Comparison of ENCODE assay signal across 20 cellular contexts in the genomic region with DNA sequence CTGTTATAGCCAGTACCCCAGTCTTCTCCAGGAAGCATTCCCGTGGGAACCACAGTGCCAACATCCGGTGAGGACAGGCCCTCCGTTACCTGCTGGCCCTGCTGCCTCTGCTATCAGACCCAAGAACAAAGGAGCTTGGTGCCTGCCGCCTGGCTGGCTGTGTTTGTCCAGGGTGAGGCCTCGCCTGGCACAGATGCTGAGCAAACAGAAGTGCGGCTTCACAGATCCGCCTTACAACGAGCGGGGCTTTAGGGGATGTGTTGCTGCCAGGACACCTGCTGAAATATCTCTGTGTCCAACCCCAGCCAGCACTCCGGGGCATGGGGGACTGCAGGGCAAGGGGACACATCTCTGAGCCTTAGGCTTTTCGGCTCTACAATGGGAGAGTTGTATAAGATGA. TPM values are rescaled to one million over a fixed set of nuclear protein-coding genes. Genes with fewer than 3 reads are reported as not detected.
DNase-seq lines count a peak whose midpoint lies in the region; ATAC-seq and TF ChIP-seq lines count a peak whose summit lies in the region.
"Had no signal": no experiment of that assay in that cellular context is flagged by ENCODE, and none has a peak within 500 bp of the region (broad histone marks: within the 10 kb centered on the region; RNA-seq: fewer than 3 reads in every experiment).

No MANE protein-coding gene starts in this region.

- DNase-seq in NCI-H2107 treated with DMSO at 0.1 percent for 48 hours (lab: John Stamatoyannopoulos, UW; ENCODE audit: unreplicated experiment) (peak; percentile 33), NCI-H2107 (lab: John Stamatoyannopoulos, UW) (no peak), NCI-H526 (lab: John Stamatoyannopoulos, UW) (peak; percentile 79 to 89), endodermal cell (no peak), upper lobe of right lung (peak; percentile 83), DMS79 (lab: John Stamatoyannopoulos, UW) (no peak), CD14-positive monocyte (ENCODE audit: low spot score) (no peak), GM13976 (ENCODE audit: low spot score) (no peak)
- DNase-seq: activated CD8-positive, alpha-beta memory T cell treated with anti-CD3 and anti-CD28 coated beads for 24 hours; activated gamma-delta T cell; effector CD8-positive, alpha-beta T cell; MV-4-11; nephron progenitor cell; stimulated activated CD4-positive, alpha-beta T cell treated with anti-CD3 and anti-CD28 coated beads, Interleukin-2, amount 100 ng/mL, for 48 hours had no signal

- H3K27me3 ChIP-seq in endodermal cell (ENCODE audit: control insufficient read depth, insufficient read depth, low read length, poor library complexity, severe bottlenecking) (peaks cover 28% of the 10 kb centered on the region), upper lobe of right lung (no peaks in the 10 kb centered on the region)
- H3K27me3 ChIP-seq: tibial nerve had no signal

- H3K36me3 ChIP-seq in endodermal cell (ENCODE audit: control insufficient read depth, insufficient read depth, low read length) (peaks cover 1% of the 10 kb centered on the region), upper lobe of right lung (no peaks in the 10 kb centered on the region)
- H3K36me3 ChIP-seq: left lung, tibial nerve had no signal

- H3K4me1 Mint-ChIP-seq in endodermal cell (peaks cover 55% of the 10 kb centered on the region), CD14-positive monocyte (peaks cover 39% of the 10 kb centered on the region)

- intact Hi-C loops in upper lobe of right lung (cut with DNase I): no loop called here
- intact Hi-C loops in CD14-positive monocyte (cut with micrococcal nuclease): no loop called here

- ATAC-seq in upper lobe of right lung: peak; percentile 18
- ATAC-seq: left lung, right cardiac atrium had no signal

- no peak overlapping the region for H3K9ac ChIP-seq in endodermal cell (ENCODE audit: extremely low read depth, low read length, poor library complexity, severe bottlenecking)

- H3K4me3 Mint-ChIP-seq in endodermal cell (no peak overlapping the region), CD14-positive monocyte (no peak overlapping the region)
- H3K4me3 Mint-ChIP-seq: nephron progenitor cell had no signal

- H3K9me3 ChIP-seq in endodermal cell (ENCODE audit: control insufficient read depth, low read length) (no peaks in the 10 kb centered on the region), upper lobe of right lung (no peaks in the 10 kb centered on the region)
- H3K9me3 ChIP-seq: left lung, tibial nerve had no signal

- peaks cover 62% of the 10 kb centered on the region for H3K27me3 Mint-ChIP-seq in endodermal cell (ENCODE audit: insufficient read depth)
- peaks cover 19 to 39% (median 31%) of the 10 kb centered on the region in 3 donors for H3K27me3 Mint-ChIP-seq in CD14-positive monocyte (ENCODE audit: low read depth in 3 of 3)

- no peak for TF ChIP-seq CTCF in endodermal cell (conservative IDR thresholded peaks at IDR 0.05)
- TF ChIP-seq CTCF in upper lobe of right lung (IDR thresholded peaks at IDR 0.05): no peak
- TF ChIP-seq CTCF in CD14-positive monocyte (IDR thresholded peaks at IDR 0.05): no peak
- no peak for TF ChIP-seq CTCF in GM13976 (IDR thresholded peaks at IDR 0.05; ENCODE audit: borderline replicate concordance, control extremely low read depth, extremely low read depth, insufficient read depth, missing control alignments)

- 76 to 85% methylated on average over 7 to 11 of the region's 11 CpGs for WGBS in endodermal cell (ENCODE audit: insufficient coverage in 1 of 2, insufficient read length in 1 of 2), 2 experiments

- H3K4me1 ChIP-seq in endodermal cell (ENCODE audit: control insufficient read depth, insufficient read depth, low read length): peaks cover 27% of the 10 kb centered on the region
- H3K4me1 ChIP-seq in upper lobe of right lung: peaks cover 29% of the 10 kb centered on the region

- in situ Hi-C loops in GM13976 (cut with MboI; ENCODE audit: low sequenced_read_pairs, unreplicated experiment): no loop called here

- H3K27ac ChIP-seq in endodermal cell (ENCODE audit: low read depth, low read length) (no peak overlapping the region), upper lobe of right lung (no peak overlapping the region)
- H3K27ac ChIP-seq: left lung, SK-N-MC, tibial nerve had no signal

- H3K27ac Mint-ChIP-seq in endodermal cell (peak overlapping the region; percentile 32), CD14-positive monocyte (peak overlapping the region in 1 of 7 donors; percentile 4)
- H3K27ac Mint-ChIP-seq: nephron progenitor cell had no signal

- H3K36me3 Mint-ChIP-seq in endodermal cell (ENCODE audit: low read depth): no peaks in the 10 kb centered on the region
- peaks cover 3 to 5% of the 10 kb centered on the region in 2 donors for H3K36me3 Mint-ChIP-seq in CD14-positive monocyte
- H3K36me3 Mint-ChIP-seq: brain; CD4-positive, alpha-beta memory T cell had no signal

- H3K9me3 Mint-ChIP-seq in endodermal cell: no peaks in the 10 kb centered on the region
- H3K9me3 Mint-ChIP-seq in CD14-positive monocyte: peaks cover 0 to 4% (median 0%) of the 10 kb centered on the region in 7 donors
- H3K9me3 Mint-ChIP-seq: brain, nephron progenitor cell had no signal

- no peak overlapping the region for H3K4me3 ChIP-seq in endodermal cell (ENCODE audit: low read length)
- H3K4me3 ChIP-seq in upper lobe of right lung: no peak overlapping the region
- H3K4me3 ChIP-seq: left lung, SK-N-MC, tibial nerve had no signal

RNA-seq across cellular contexts. Expression of gene EPHB3, which starts 2.2 kb away (rescaled TPM):
- total RNA-seq in endodermal cell (10 to 100 TPM; 32.7 to 36.9 TPM), upper lobe of right lung (7.8 TPM)
- 22.3 TPM for polyA plus RNA-seq in endodermal cell (2013, experiment 1 of 2)
- 23.5 TPM for polyA plus RNA-seq in endodermal cell (2013, experiment 2 of 2)
- 1 to 10 TPM in 1 of 2 donors, under 1 TPM in 1; 0.80 to 1.2 TPM for polyA plus RNA-seq in CD14-positive monocyte

Comparison
In these comparisons a context has a peak if more than half of its experiments do, and no peak if none do; other contexts are left out.
1. DNase-seq: peak in NCI-H2107 treated with DMSO at 0.1 percent for 48 hours (single experiment), NCI-H526 (2 of 2) and upper lobe of right lung (single experiment); none in NCI-H2107 (single experiment), endodermal cell (single experiment), DMS79 (single experiment), CD14-positive monocyte (single experiment) and GM13976 (single experiment).